21 cellular contexts compared by ENCODE assay signal in genomic region chr20:14313621-14314020, GRCh38. TPM values are rescaled to one million over a fixed set of nuclear protein-coding genes. Genes with fewer than 3 reads are reported as not detected.
A peak's percentile ranks its signal among the peaks of the same experiment; 100 is the strongest.
DNase-seq lines count a peak whose midpoint lies in the region; ATAC-seq, FAIRE-seq and TF ChIP-seq lines count a peak whose summit lies in the region.
"Had no signal": no experiment of that assay in that cellular context is flagged by ENCODE, and none has a peak within 500 bp of the region (broad histone marks: within the 10 kb centered on the region; RNA-seq: fewer than 3 reads in every experiment).

No MANE protein-coding gene starts in this region.

- peak overlapping the region; percentile 49 for H3K27ac Mint-ChIP-seq in endodermal cell
- peak overlapping the region; percentile 88 for H3K27ac Mint-ChIP-seq in mesothelial cell of epicardium
- no peak overlapping the region for H3K27ac Mint-ChIP-seq in natural killer cell
- H3K27ac Mint-ChIP-seq: CD4-positive, alpha-beta memory T cell had no signal

- no peak overlapping the region for H2AK9ac ChIP-seq in IMR-90 (replicated peaks; ENCODE audit: low read depth, low read length, poor library complexity)

- WGBS in IMR-90 (ENCODE audit: extremely low coverage in 2 of 2, insufficient read length in 1 of 2), 2 experiments = no CpG with 5 or more reads among the region's 1 CpG
- WGBS in endodermal cell (ENCODE audit: insufficient coverage in 1 of 2, insufficient read length in 1 of 2), 2 experiments = no CpG with 5 or more reads among the region's 1 CpG

- DNase-seq in IMR-90 = peak; percentile 4
- DNase-seq in LNCaP clone FGC (ENCODE audit: low read depth) = peak; percentile 18
- no peak for DNase-seq in endodermal cell
- DNase-seq in mesothelial cell of epicardium (ENCODE audit: low spot score in 2 of 2, unreplicated experiment in 2 of 2) = no peak
- no peak for DNase-seq in HPDE6-E6E7 (ENCODE audit: extremely low spot score)
- DNase-seq in natural killer cell = no peak
- no peak for DNase-seq in GM19239 (ENCODE audit: insufficient read length, low spot score)
- DNase-seq: C1 segment of cervical spinal cord; Calu3; CD4-positive, alpha-beta memory T cell; COR-L47; DMS79 treated with DMSO at 0.1 percent for 48 hours; GF-D8; GM23248; H7; HCEC 1CT had no signal

- no peak for TF ChIP-seq RAD21 in IMR-90 (IDR thresholded peaks at IDR 0.05; ENCODE audit: low read length)

- H3K27me3 Mint-ChIP-seq in endodermal cell (ENCODE audit: insufficient read depth) (no peaks in the 10 kb centered on the region), mesothelial cell of epicardium (ENCODE audit: low read depth) (no peaks in the 10 kb centered on the region), natural killer cell (ENCODE audit: low read depth in 2 of 2) (no peaks in the 10 kb centered on the region)
- H3K27me3 Mint-ChIP-seq: CD4-positive, alpha-beta memory T cell had no signal

- no peak overlapping the region for H3K18ac ChIP-seq in IMR-90 (ENCODE audit: low read depth, low read length)

- no peaks in the 10 kb centered on the region for H3K9me3 ChIP-seq in IMR-90 (ENCODE audit: control insufficient read depth, insufficient read depth, low read length)
- H3K9me3 ChIP-seq in endodermal cell (ENCODE audit: control insufficient read depth, low read length) = no peaks in the 10 kb centered on the region

- H2BK5ac ChIP-seq in IMR-90 (ENCODE audit: low read depth, low read length, poor library complexity, severe bottlenecking) = no peak overlapping the region

- no peak overlapping the region for H2BK15ac ChIP-seq in IMR-90 (ENCODE audit: low read depth, low read length)

- BruUV-seq in IMR-90 (replicated peaks; lab: Mats Ljungman, UMichigan) = no TSS peak

- in situ Hi-C loops in IMR-90 (cut with MboI; ENCODE audit: low sequenced_read_pairs) = no loop called here

- H3K4ac ChIP-seq in IMR-90 (ENCODE audit: low read depth, low read length) = no peak overlapping the region

- H2AK5ac ChIP-seq in IMR-90 (ENCODE audit: low read depth, low read length) = no peak overlapping the region

- H3K4me3 Mint-ChIP-seq in endodermal cell (no peak overlapping the region), mesothelial cell of epicardium (no peak overlapping the region), natural killer cell (no peak overlapping the region)
- H3K4me3 Mint-ChIP-seq: CD4-positive, alpha-beta memory T cell had no signal

- H3K23ac ChIP-seq in IMR-90 (ENCODE audit: low read depth, low read length) = no peak overlapping the region

- no peaks in the 10 kb centered on the region for H3K9me3 Mint-ChIP-seq in endodermal cell
- no peaks in the 10 kb centered on the region for H3K9me3 Mint-ChIP-seq in mesothelial cell of epicardium
- peaks cover 7 to 12% of the 10 kb centered on the region in 2 donors for H3K9me3 Mint-ChIP-seq in natural killer cell

- H3K36me3 Mint-ChIP-seq in endodermal cell (ENCODE audit: low read depth) (no peaks in the 10 kb centered on the region), mesothelial cell of epicardium (no peaks in the 10 kb centered on the region), natural killer cell (no peaks in the 10 kb centered on the region)
- H3K36me3 Mint-ChIP-seq: CD4-positive, alpha-beta memory T cell had no signal

- H3K4me1 ChIP-seq in IMR-90 (ENCODE audit: control insufficient read depth, insufficient read depth, low read length) = no peaks in the 10 kb centered on the region
- peaks cover 4% of the 10 kb centered on the region for H3K4me1 ChIP-seq in endodermal cell (ENCODE audit: control insufficient read depth, insufficient read depth, low read length)

- TF ChIP-seq POLR2A in IMR-90 (IDR thresholded peaks at IDR 0.05; ENCODE audit: low read depth, low read length) = no peak

- no peaks in the 10 kb centered on the region for H4K20me1 ChIP-seq in IMR-90 (ENCODE audit: insufficient read depth, low read length)

- H3K79me1 ChIP-seq in IMR-90 (ENCODE audit: low read depth in 1 of 2, low read length in 2 of 2) = no peaks in the 10 kb centered on the region

- dilution Hi-C loops in IMR-90 (cut with HindIII; ENCODE audit: low sequenced_read_pairs, unreplicated experiment) = no loop called here

- H2BK20ac ChIP-seq in IMR-90 (ENCODE audit: low read depth, low read length) = no peak overlapping the region

- H2BK120ac ChIP-seq in IMR-90 (ENCODE audit: low read depth, low read length) = no peak overlapping the region

- no peak overlapping the region for H3K14ac ChIP-seq in IMR-90 (replicated peaks; ENCODE audit: low read depth, low read length)

- no peak overlapping the region for H4K91ac ChIP-seq in IMR-90 (ENCODE audit: insufficient read depth, low read depth, low read length)

- CTCF ChIA-PET in IMR-90 (lab: Yijun Ruan, JAX) = no interaction called here

- no peak overlapping the region for H3K27ac ChIP-seq in IMR-90 (ENCODE audit: insufficient read depth, low read length)
- H3K27ac ChIP-seq in endodermal cell (ENCODE audit: low read depth, low read length) = no peak overlapping the region
- H3K27ac ChIP-seq: GM23248 had no signal

- TF ChIP-seq CTCF in IMR-90 (conservative IDR thresholded peaks at IDR 0.05; ENCODE audit: low read depth, low read length) (no peak), LNCaP clone FGC (IDR thresholded peaks at IDR 0.05; ENCODE audit: control insufficient read depth, extremely low read depth, insufficient read depth) (no peak), endodermal cell (conservative IDR thresholded peaks at IDR 0.05) (no peak), mesothelial cell of epicardium (IDR thresholded peaks at IDR 0.05; ENCODE audit: unreplicated experiment) (no peak), natural killer cell (IDR thresholded peaks at IDR 0.05) (no peak)

- H3K56ac ChIP-seq in IMR-90 (ENCODE audit: extremely low read depth, insufficient read depth, low read length) = no peak overlapping the region

- no peak overlapping the region for H4K5ac ChIP-seq in IMR-90 (ENCODE audit: low read depth, low read length)

- no peak overlapping the region for H4K8ac ChIP-seq in IMR-90 (ENCODE audit: low read depth in 2 of 2, low read length in 2 of 2)

- no peaks in the 10 kb centered on the region for H3K9me1 ChIP-seq in IMR-90 (ENCODE audit: insufficient read depth, low read length)

- H2AFZ ChIP-seq in IMR-90 (replicated peaks; ENCODE audit: low read length, poor library complexity) = no peak overlapping the region
- H2AFZ ChIP-seq: GM23248 had no signal

- no peak for FAIRE-seq in GM19239 (lab: Jason Lieb, UNC)
- FAIRE-seq: GM12891, GM18507, H1 had no signal

- intact Hi-C loops in IMR-90 (cut with micrococcal nuclease) = no loop called here
- intact Hi-C loops in natural killer cell (cut with micrococcal nuclease) = no loop called here

- H3K27me3 ChIP-seq in IMR-90 (ENCODE audit: control insufficient read depth, insufficient read depth, low read length) (no peaks in the 10 kb centered on the region), endodermal cell (ENCODE audit: control insufficient read depth, insufficient read depth, low read length, poor library complexity, severe bottlenecking) (no peaks in the 10 kb centered on the region)

- H3K4me1 Mint-ChIP-seq in endodermal cell (peaks cover 24% of the 10 kb centered on the region), mesothelial cell of epicardium (peaks cover 30% of the 10 kb centered on the region), natural killer cell (no peaks in the 10 kb centered on the region)
- H3K4me1 Mint-ChIP-seq: CD4-positive, alpha-beta memory T cell had no signal

- H3K36me3 ChIP-seq in IMR-90 (ENCODE audit: control insufficient read depth, insufficient read depth, low read length) (no peaks in the 10 kb centered on the region), endodermal cell (ENCODE audit: control insufficient read depth, insufficient read depth, low read length) (no peaks in the 10 kb centered on the region)

- POLR2A ChIA-PET in IMR-90 (lab: Charles Lee; ENCODE audit: unreplicated experiment) = no interaction called here

- H3K9ac ChIP-seq in IMR-90 (ENCODE audit: low read depth, low read length) (no peak overlapping the region), endodermal cell (ENCODE audit: extremely low read depth, low read length, poor library complexity, severe bottlenecking) (no peak overlapping the region)
- H3K9ac ChIP-seq: GM23248 had no signal

- no peak overlapping the region for H3K4me2 ChIP-seq in IMR-90 (ENCODE audit: low read depth, low read length)

- H3K4me3 ChIP-seq in IMR-90 (ENCODE audit: insufficient read depth, low read depth, low read length) (no peak overlapping the region), LNCaP clone FGC (ENCODE audit: low read depth, low read length) (no peak overlapping the region), endodermal cell (ENCODE audit: low read length) (no peak overlapping the region)
- H3K4me3 ChIP-seq: GM23248 had no signal

- ATAC-seq in IMR-90 (ENCODE audit: low read depth) (no peak), natural killer cell (no peak)

TF ChIP-seq in IMR-90, 13 proteins besides CTCF, POLR2A, EP300 and RAD21 (continues in another document):
- TF ChIP-seq NFE2L2 (IDR thresholded peaks at IDR 0.05; ENCODE audit: low read depth, low read length) (no peak), BHLHE40 (IDR thresholded peaks at IDR 0.05; ENCODE audit: low read depth, low read length) (no peak), ELK1 (IDR thresholded peaks at IDR 0.05; ENCODE audit: borderline replicate concordance, low read depth, low read length) (no peak), MXI1 (IDR thresholded peaks at IDR 0.05; ENCODE audit: borderline replicate concordance, low read depth, low read length) (no peak), CHD1 (IDR thresholded peaks at IDR 0.05; ENCODE audit: low read depth, low read length) (no peak), SMC3 (IDR thresholded peaks at IDR 0.05; ENCODE audit: low read depth, low read length) (no peak), MAZ (IDR thresholded peaks at IDR 0.05; ENCODE audit: borderline replicate concordance, low read depth, low read length) (no peak), MAFK (IDR thresholded peaks at IDR 0.05; ENCODE audit: low read depth, low read length) (no peak)

RNA-seq across cellular contexts. Expression of gene FLRT3, which starts 23.8 kb away (rescaled TPM):
- total RNA-seq in IMR-90 (2012; rRNA removed) = 5.8 and 6.6 TPM in 2 replicates
- 1.8 and 2.1 TPM in 2 replicates for polyA plus RNA-seq in IMR-90 (2012; rRNA removed)
- 0.38 and 0.79 TPM in 2 replicates for polyA plus RNA-seq in IMR-90 (2012; cell fraction: cytosol; rRNA removed)
- polyA plus RNA-seq in IMR-90 (2012; cell fraction: nucleus; rRNA removed; ENCODE audit: low replicate concordance) = 0.38 and 3.8 TPM in 2 replicates
- total RNA-seq in endodermal cell = 100 to 1,000 TPM in 1 of 2 donors, 10 to 100 TPM in 1; 81.7 to 112 TPM
- polyA plus RNA-seq in endodermal cell (2013, experiment 1 of 2) = 46.4 TPM
- 48.8 TPM for polyA plus RNA-seq in endodermal cell (2013, experiment 2 of 2)
- total RNA-seq in mesothelial cell of epicardium = 98.6 to 101 TPM (median 98.6 TPM) in 3 replicates
- not detected for total RNA-seq in natural killer cell
- total RNA-seq: A673; CD4-positive, alpha-beta memory T cell; G401 had no signal
- polyA plus RNA-seq: CD4-positive, alpha-beta memory T cell had no signal

Comparison
In these comparisons a context has a peak if more than half of its experiments do, and no peak if none do; other contexts are left out.
1. DNase-seq: peak in IMR-90 (single experiment) and LNCaP clone FGC (single experiment); none in endodermal cell (single experiment), mesothelial cell of epicardium (0 of 2), HPDE6-E6E7 (single experiment), natural killer cell (single experiment) and GM19239 (single experiment).
2. H3K27ac Mint-ChIP-seq: peak in endodermal cell (single experiment) and mesothelial cell of epicardium (single experiment); none in natural killer cell (0 of 2).
3. RNA of gene FLRT3, which starts 23.8 kb away (total RNA-seq): 81.7 to 112 TPM in endodermal cell and 98.6 to 101 TPM in mesothelial cell of epicardium; 5.8 to 6.6 TPM in IMR-90 and not detected in natural killer cell; every median in the first group is over 10 times any median in the second.